16 cellular contexts compared by ENCODE assay signal in genomic region chr17:916315-916714, GRCh38.
DNase-seq lines count a peak whose midpoint lies in the region; ATAC-seq, FAIRE-seq and TF ChIP-seq lines count a peak whose summit lies in the region.
"Had no signal": no experiment of that assay in that cellular context is flagged by ENCODE, and none has a peak within 500 bp of the region (broad histone marks: within the 10 kb centered on the region; RNA-seq: fewer than 3 reads in every experiment).

No MANE protein-coding gene starts in this region.

- CTCF ChIA-PET in HCT116 (lab: Charles Lee) (no interaction called here), K562 (lab: Yijun Ruan, JAX; ENCODE audit: low intra/inter-chr PET ratio) (no interaction called here)

- 7% methylated on average over 7 of the region's 7 CpGs for WGBS in K562 (ENCODE audit: insufficient coverage, low coverage, missing lambda C conversion rate)
- 78% methylated on average over 7 of the region's 7 CpGs for whole genome bisulfite sequencing in hepatocyte (ENCODE audit: low lambda C conversion rate, missing lambda C conversion rate)
- 78 to 80% methylated on average over 7 of the region's 7 CpGs for WGBS in sigmoid colon, 2 donors

- in situ Hi-C loops in K562 (cut with MboI): no loop called here

- H3K27ac ChIP-seq in HCT116 (ENCODE audit: low read depth, low read length): no peak overlapping the region
- H3K27ac ChIP-seq in K562 (ENCODE audit: extremely low read depth, low read depth, low read length): no peak overlapping the region
- peak overlapping the region; percentile 96 for H3K27ac ChIP-seq in hepatocyte
- peak overlapping the region; percentile 73 to 81 (median 78) for H3K27ac ChIP-seq in sigmoid colon
- H3K27ac ChIP-seq: BLaER1 had no signal

- RAD21 ChIA-PET in HCT116 (lab: Charles Lee; ENCODE audit: low non-redundant PET in 1 of 2, low total read pairs in 2 of 2, uncharacterized antibody in 2 of 2, unreplicated experiment in 2 of 2): no interaction called here

- DNase-seq in HCT116 (ENCODE audit: low read depth, low spot score) (no peak), K562 (ENCODE audit: extremely low read depth in 1 of 4, low spot score in 3 of 4) (no peak), hepatocyte (ENCODE audit: low spot score) (no peak), sigmoid colon (no peak), DMS 273 (lab: John Stamatoyannopoulos, UW; ENCODE audit: unreplicated experiment) (no peak), HuH-7 (ENCODE audit: low spot score) (no peak), HCEC 1CT (no peak)
- DNase-seq in activated CD4-positive, alpha-beta T cell treated with anti-CD3 and anti-CD28 coated beads for 4 hours: no peak
- DNase-seq: activated CD4-positive, alpha-beta T cell treated with anti-CD3 and anti-CD28 coated beads, Interleukin-2, amount 10 ng/mL, durations not matched to agents 7 days and 5 days; body of pancreas; KBM-7; stimulated activated CD4-positive, alpha-beta T cell treated with anti-CD3 and anti-CD28 coated beads, Interleukin-2, amount 100 ng/mL, for 24 hours; T-helper 1 cell had no signal

- H4K20me1 ChIP-seq in HCT116 (ENCODE audit: insufficient read depth): no peaks in the 10 kb centered on the region; the same call in 1 of the 2 replicates
- no peaks in the 10 kb centered on the region; the same call in 1 of the 2 replicates for H4K20me1 ChIP-seq in K562 (replicated peaks; ENCODE audit: control insufficient read depth, insufficient read depth, low read length)
- no peaks in the 10 kb centered on the region for H4K20me1 ChIP-seq in hepatocyte (ENCODE audit: insufficient read depth, poor library complexity, severe bottlenecking)

- intact Hi-C loops in HCT116 (cut with micrococcal nuclease): no loop called here
- intact Hi-C loops in K562 (cut with micrococcal nuclease): no loop called here
- intact Hi-C loops in sigmoid colon (cut with DNase I): no loop called here

- ATAC-seq in HCT116: no peak
- ATAC-seq in K562: no peak
- ATAC-seq: stimulated activated effector memory CD8-positive, alpha-beta T cell treated with anti-CD3 and anti-CD28 coated beads, Interleukin-12 subunit alpha, Interleukin-12 subunit beta, amount 100 ng/mL, for 72 hours had no signal

- TF ChIP-seq EP300 in K562 (IDR thresholded peaks at IDR 0.05; ENCODE audit: low read length) (no peak), sigmoid colon (IDR thresholded peaks at IDR 0.05) (no peak)

- H3K9me1 ChIP-seq in K562 (ENCODE audit: control insufficient read depth, insufficient read depth, low read length): no peaks in the 10 kb centered on the region

- H3K27me3 ChIP-seq in HCT116 (ENCODE audit: insufficient read depth, low read length) (no peaks in the 10 kb centered on the region), K562 (ENCODE audit: control insufficient read depth in 2 of 2, insufficient read depth in 2 of 2, low read length in 2 of 2) (peaks cover 18 to 58% of the 10 kb centered on the region in 2 experiments), hepatocyte (no peaks in the 10 kb centered on the region), sigmoid colon (no peaks in the 10 kb centered on the region)
- H3K27me3 ChIP-seq: BLaER1, body of pancreas had no signal

- BruUV-seq in HCT116 (replicated peaks; lab: Mats Ljungman, UMichigan) (no TSS peak), K562 (replicated peaks; lab: Mats Ljungman, UMichigan) (no TSS peak)

- H3K79me2 ChIP-seq in HCT116 (ENCODE audit: insufficient read depth, low read length) (peaks cover 82% of the 10 kb centered on the region), K562 (ENCODE audit: control insufficient read depth, insufficient read depth, low read length) (no peaks in the 10 kb centered on the region), hepatocyte (peaks cover 78% of the 10 kb centered on the region)

- H3K9me3 ChIP-seq in HCT116 (ENCODE audit: control insufficient read depth in 1 of 2, insufficient read depth in 1 of 2, low read depth in 1 of 2, low read length in 2 of 2): no peaks in the 10 kb centered on the region
- no peaks in the 10 kb centered on the region for H3K9me3 ChIP-seq in K562 (replicated peaks; ENCODE audit: control insufficient read depth, insufficient read depth, low read depth, low read length)
- no peaks in the 10 kb centered on the region for H3K9me3 ChIP-seq in hepatocyte (ENCODE audit: low read depth)
- H3K9me3 ChIP-seq in sigmoid colon: no peaks in the 10 kb centered on the region
- H3K9me3 ChIP-seq: body of pancreas had no signal

- FAIRE-seq in K562 (lab: Jason Lieb, UNC): no peak
- FAIRE-seq: islet of Langerhans had no signal

- no peak for TF ChIP-seq POLR2A in HCT116 (IDR thresholded peaks at IDR 0.05; ENCODE audit: borderline replicate concordance, extremely low read depth, insufficient read depth, insufficient read length)
- no peak for TF ChIP-seq POLR2A in K562 (conservative IDR thresholded peaks at IDR 0.05)
- no peak for TF ChIP-seq POLR2A in sigmoid colon (IDR thresholded peaks at IDR 0.05)

- TF ChIP-seq CTCF in HCT116 (IDR thresholded peaks at IDR 0.05 in 2 of 3, conservative IDR thresholded peaks at IDR 0.05 in 1 of 3; ENCODE audit: borderline replicate concordance in 1 of 3, insufficient read depth in 1 of 3, low read depth in 2 of 3, low read length in 2 of 3) (peak in 2 of 3 experiments; percentile 15 to 48; a peak in 2 of 6 replicates), K562 (IDR thresholded peaks at IDR 0.05 in 2 of 3, conservative IDR thresholded peaks at IDR 0.05 in 1 of 3; ENCODE audit: insufficient read depth in 2 of 3, low read depth in 1 of 3, low read length in 3 of 3) (no peak), hepatocyte (IDR thresholded peaks at IDR 0.05; ENCODE audit: poor library complexity) (peak; percentile 10), sigmoid colon (IDR thresholded peaks at IDR 0.05) (no peak)

- H3K4me1 ChIP-seq in HCT116 (ENCODE audit: control insufficient read depth in 1 of 2, insufficient read depth in 2 of 2, low read length in 2 of 2): peaks cover 32 to 55% of the 10 kb centered on the region in 2 experiments
- no peaks in the 10 kb centered on the region for H3K4me1 ChIP-seq in K562 (replicated peaks in 1 of 2; ENCODE audit: control insufficient read depth in 2 of 2, insufficient read depth in 2 of 2, low read length in 2 of 2)
- H3K4me1 ChIP-seq in hepatocyte (ENCODE audit: insufficient read depth): peaks cover 20% of the 10 kb centered on the region
- peaks cover 0 to 50% (median 38%) of the 10 kb centered on the region in 4 donors for H3K4me1 ChIP-seq in sigmoid colon

- H3K4me3 ChIP-seq in HCT116 (replicated peaks in 1 of 2; ENCODE audit: low read depth in 1 of 2, low read length in 2 of 2): no peak overlapping the region
- no peak overlapping the region for H3K4me3 ChIP-seq in K562
- no peak overlapping the region for H3K4me3 ChIP-seq in hepatocyte
- no peak overlapping the region for H3K4me3 ChIP-seq in sigmoid colon
- H3K4me3 ChIP-seq: BLaER1, body of pancreas had no signal

- peaks cover 0 to 4% of the 10 kb centered on the region in 2 experiments; a peak in 1 of 4 replicates for H3K36me3 ChIP-seq in HCT116 (ENCODE audit: control insufficient read depth in 1 of 2, insufficient read depth in 2 of 2, low read length in 2 of 2)
- no peaks in the 10 kb centered on the region for H3K36me3 ChIP-seq in K562 (ENCODE audit: control insufficient read depth, insufficient read depth, low read length)
- no peaks in the 10 kb centered on the region for H3K36me3 ChIP-seq in hepatocyte (replicated peaks; ENCODE audit: insufficient read depth, low read depth)
- no peaks in the 10 kb centered on the region for H3K36me3 ChIP-seq in sigmoid colon

- TF ChIP-seq RAD21 in HCT116 (IDR thresholded peaks at IDR 0.05; ENCODE audit: low read depth): no peak
- no peak for TF ChIP-seq RAD21 in K562 (CRISPR knock-in tag; conservative IDR thresholded peaks at IDR 0.05 in 1 of 2, IDR thresholded peaks at IDR 0.05 in 1 of 2)

- H3K9ac ChIP-seq in HCT116 (ENCODE audit: low read length) (no peak overlapping the region), K562 (ENCODE audit: insufficient read depth in 1 of 2, low read depth in 2 of 2, low read length in 2 of 2) (no peak overlapping the region)
- H3K9ac ChIP-seq: BLaER1 had no signal

- POLR2A ChIA-PET in HCT116 (lab: Charles Lee) (no interaction called here), K562 (lab: Yijun Ruan, JAX) (no interaction called here)

- H3K9me2 ChIP-seq in HCT116 (ENCODE audit: insufficient read depth) (no peaks in the 10 kb centered on the region), hepatocyte (replicated peaks; ENCODE audit: insufficient read depth) (no peaks in the 10 kb centered on the region)

- H2AFZ ChIP-seq in HCT116 (ENCODE audit: low read depth, low read length, poor library complexity, severe bottlenecking) (no peak overlapping the region), K562 (ENCODE audit: low read depth, low read length) (no peak overlapping the region), hepatocyte (no peak overlapping the region)

- H3K4me2 ChIP-seq in HCT116 (ENCODE audit: low read length): no peak overlapping the region
- H3K4me2 ChIP-seq in K562 (ENCODE audit: insufficient read depth, low read length): no peak overlapping the region
- H3K4me2 ChIP-seq in hepatocyte: peak overlapping the region; percentile 55
- H3K4me2 ChIP-seq: BLaER1 had no signal

TF ChIP-seq in HCT116, 20 proteins besides CTCF, POLR2A, EP300 and RAD21 (continues in another document):
- no peak for TF ChIP-seq FOSL1 (IDR thresholded peaks at IDR 0.05; ENCODE audit: low read depth)

TF ChIP-seq in K562, 482 proteins besides CTCF, POLR2A, EP300 and RAD21 (continues in another document):
- TF ChIP-seq SREBF2 (CRISPR knock-in tag; IDR thresholded peaks at IDR 0.05) (no peak), ZNF263 (CRISPR knock-in tag; IDR thresholded peaks at IDR 0.05; ENCODE audit: borderline replicate concordance) (no peak), LCOR (CRISPR knock-in tag; IDR thresholded peaks at IDR 0.05) (no peak), ZNF668 (CRISPR knock-in tag; IDR thresholded peaks at IDR 0.05) (no peak), ZNF644 (tag; IDR thresholded peaks at IDR 0.05; ENCODE audit: low read depth) (no peak)
- TF ChIP-seq, protein P1, sequence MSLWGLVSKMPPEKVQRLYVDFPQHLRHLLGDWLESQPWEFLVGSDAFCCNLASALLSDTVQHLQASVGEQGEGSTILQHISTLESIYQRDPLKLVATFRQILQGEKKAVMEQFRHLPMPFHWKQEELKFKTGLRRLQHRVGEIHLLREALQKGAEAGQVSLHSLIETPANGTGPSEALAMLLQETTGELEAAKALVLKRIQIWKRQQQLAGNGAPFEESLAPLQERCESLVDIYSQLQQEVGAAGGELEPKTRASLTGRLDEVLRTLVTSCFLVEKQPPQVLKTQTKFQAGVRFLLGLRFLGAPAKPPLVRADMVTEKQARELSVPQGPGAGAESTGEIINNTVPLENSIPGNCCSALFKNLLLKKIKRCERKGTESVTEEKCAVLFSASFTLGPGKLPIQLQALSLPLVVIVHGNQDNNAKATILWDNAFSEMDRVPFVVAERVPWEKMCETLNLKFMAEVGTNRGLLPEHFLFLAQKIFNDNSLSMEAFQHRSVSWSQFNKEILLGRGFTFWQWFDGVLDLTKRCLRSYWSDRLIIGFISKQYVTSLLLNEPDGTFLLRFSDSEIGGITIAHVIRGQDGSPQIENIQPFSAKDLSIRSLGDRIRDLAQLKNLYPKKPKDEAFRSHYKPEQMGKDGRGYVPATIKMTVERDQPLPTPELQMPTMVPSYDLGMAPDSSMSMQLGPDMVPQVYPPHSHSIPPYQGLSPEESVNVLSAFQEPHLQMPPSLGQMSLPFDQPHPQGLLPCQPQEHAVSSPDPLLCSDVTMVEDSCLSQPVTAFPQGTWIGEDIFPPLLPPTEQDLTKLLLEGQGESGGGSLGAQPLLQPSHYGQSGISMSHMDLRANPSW (CRISPR knock-in tag; IDR thresholded peaks at IDR 0.05): no peak

Comparison
In these comparisons a context has a peak if more than half of its experiments do, and no peak if none do; other contexts are left out.
1. H3K27ac ChIP-seq: peak in hepatocyte (single experiment) and sigmoid colon (4 of 4); none in HCT116 (single experiment) and K562 (single experiment).
2. CTCF ChIP-seq: peak in HCT116 (2 of 3) and hepatocyte (single experiment); none in K562 (0 of 3) and sigmoid colon (0 of 4).
3. Of the 22 proteins assayed by ChIP-seq in both K562 and HCT116: peak only in K562: none; only in HCT116: CTCF; in both: none; in neither: 21.